In genomic region chr4:112112095-112112494, GRCh38 we compare ENCODE assay signal across 6 cellular contexts. TPM values are rescaled to one million over a fixed set of nuclear protein-coding genes. Genes with fewer than 3 reads are reported as not detected.
DNase-seq lines count a peak whose midpoint lies in the region; ATAC-seq and TF ChIP-seq lines count a peak whose summit lies in the region.
"Not testable (repeated sequence)": the region's sequence is repeated elsewhere in the genome, so short reads cannot be mapped to it uniquely, and the experiment has no call there.

No MANE protein-coding gene starts in this region.

- CTCF ChIA-PET in OCI-LY7 (lab: Charles Lee; ENCODE audit: unreplicated experiment) = not testable (repeated sequence)

- H3K9ac ChIP-seq in BLaER1 = not testable (repeated sequence)

- peaks cover 40% of the 10 kb centered on the region for H3K4me1 ChIP-seq in BLaER1
- not testable (repeated sequence) for H3K4me1 ChIP-seq in GM23338 (ENCODE audit: insufficient read depth); OCI-LY7 (ENCODE audit: insufficient read depth, low read length, poor library complexity, severe bottlenecking)
- peaks cover 16% of the 10 kb centered on the region for H3K4me1 ChIP-seq in lower lobe of right lung

- POLR2A ChIA-PET in OCI-LY7 (lab: Charles Lee) = interaction anchor here (1.3 kb wide), 1 partner anchor 187 kb away, joined by 4 read pairs; no protein-coding TSS in a partner anchor

- H2AFZ ChIP-seq in GM23338 = peak overlapping the region; percentile 58; the same call in 1 of the 2 replicates
- H2AFZ ChIP-seq in OCI-LY7 (ENCODE audit: low read length) = 0 out of 2 replicates have a peak overlapping the region, but pooled peaks have one; percentile 44

- H3K9me2 ChIP-seq in GM23338 (ENCODE audit: insufficient read depth); OCI-LY7 (ENCODE audit: insufficient read depth, low read length): not testable (repeated sequence)

- H3K4me3 Mint-ChIP-seq in GM23338; glutamatergic neuron (ENCODE audit: unreplicated experiment): not testable (repeated sequence)

- H3K27ac ChIP-seq in BLaER1 (0 out of 2 replicates have a peak overlapping the region, but pooled peaks have one; percentile 2), WERI-Rb-1 (peak overlapping the region; percentile 87), lower lobe of right lung (peak overlapping the region; percentile 59)
- not testable (repeated sequence) for H3K27ac ChIP-seq in GM23338 (ENCODE audit: low read depth); OCI-LY7 (ENCODE audit: low read depth, low read length, poor library complexity, severe bottlenecking)

- peaks cover 12% of the 10 kb centered on the region for H3K9me3 ChIP-seq in BLaER1
- not testable (repeated sequence) for H3K9me3 ChIP-seq in OCI-LY7 (ENCODE audit: low read length); WERI-Rb-1 (ENCODE audit: severe bottlenecking); lower lobe of right lung

- H3K4me1 Mint-ChIP-seq in GM23338 = not testable (repeated sequence)
- H3K4me1 Mint-ChIP-seq in glutamatergic neuron (ENCODE audit: low read depth, unreplicated experiment) = peaks cover 13% of the 10 kb centered on the region

- H4K20me1 ChIP-seq in BLaER1; GM23338 (replicated peaks; ENCODE audit: insufficient read depth); OCI-LY7 (ENCODE audit: insufficient read depth, low read length): not testable (repeated sequence)

- not testable (repeated sequence) for ATAC-seq in GM23338, lower lobe of right lung

- H3K27ac Mint-ChIP-seq in GM23338 = not testable (repeated sequence)
- H3K27ac Mint-ChIP-seq in glutamatergic neuron (ENCODE audit: unreplicated experiment) = peak overlapping the region; percentile 45

- not testable (repeated sequence) for H3K36me3 ChIP-seq in BLaER1; GM23338 (ENCODE audit: insufficient read depth); OCI-LY7 (ENCODE audit: insufficient read depth, low read length); WERI-Rb-1; lower lobe of right lung

- not testable (repeated sequence) for H3K79me2 ChIP-seq in GM23338 (replicated peaks; ENCODE audit: insufficient read depth); OCI-LY7 (ENCODE audit: insufficient read depth, low read depth, low read length)

- not testable (repeated sequence) for H3K27me3 Mint-ChIP-seq in GM23338 (ENCODE audit: insufficient read depth, low read depth, poor library complexity); glutamatergic neuron (ENCODE audit: unreplicated experiment)

- not testable (repeated sequence) for TF ChIP-seq CTCF in GM23338 (conservative IDR thresholded peaks at IDR 0.05; ENCODE audit: low read depth in 2 of 2); OCI-LY7 (conservative IDR thresholded peaks at IDR 0.05; ENCODE audit: low read length); WERI-Rb-1 (IDR thresholded peaks at IDR 0.05; ENCODE audit: low read depth, low read length); glutamatergic neuron (IDR thresholded peaks at IDR 0.05; ENCODE audit: partially characterized antibody, unreplicated experiment); lower lobe of right lung (IDR thresholded peaks at IDR 0.05)

- DNase-seq in GM23338 (ENCODE audit: low spot score); OCI-LY7 (ENCODE audit: low spot score); glutamatergic neuron; lower lobe of right lung: not testable (repeated sequence)
- DNase-seq in WERI-Rb-1 = peak; percentile 82

- not testable (repeated sequence) for H3K27me3 ChIP-seq in BLaER1; GM23338 (ENCODE audit: insufficient read depth); WERI-Rb-1 (ENCODE audit: insufficient read depth, low read depth, severe bottlenecking); lower lobe of right lung (ENCODE audit: low read depth)

- H3K4me3 ChIP-seq in BLaER1 (peak overlapping the region; percentile 49), WERI-Rb-1 (ENCODE audit: low read depth, low read length) (peak overlapping the region; percentile 58)
- not testable (repeated sequence) for H3K4me3 ChIP-seq in GM23338; OCI-LY7 (ENCODE audit: low read depth, low read length, poor library complexity, severe bottlenecking); lower lobe of right lung

- not testable (repeated sequence) for BruUV-seq in OCI-LY7 (replicated peaks; lab: Mats Ljungman, UMichigan)

- peak overlapping the region; percentile 50 for H3K4me2 ChIP-seq in BLaER1
- not testable (repeated sequence) for H3K4me2 ChIP-seq in GM23338; OCI-LY7 (ENCODE audit: low read length)

- not testable (repeated sequence) for H3F3A ChIP-seq in GM23338 (replicated peaks; ENCODE audit: low read depth)

- H3K36me3 Mint-ChIP-seq in GM23338 (ENCODE audit: low read depth); glutamatergic neuron (ENCODE audit: unreplicated experiment): not testable (repeated sequence)

- not testable (repeated sequence) for H3K9me3 Mint-ChIP-seq in GM23338; glutamatergic neuron (ENCODE audit: unreplicated experiment)

- intact Hi-C loops in OCI-LY7 (cut with micrococcal nuclease; ENCODE audit: unreplicated experiment); lower lobe of right lung (cut with DNase I): not testable (repeated sequence)

RNA-seq across cellular contexts. Expression of gene FAM241A, which starts 33.2 kb away (rescaled TPM):
- 0.43 and 0.63 TPM in 2 replicates for total RNA-seq in GM23338 (2014; rRNA removed; shearing (Covaris generic))
- polyA plus RNA-seq in GM23338 (2016; fragmentation: Nextera tagmentation; extraction: Ambion mirVana) = 0.58 and 0.66 TPM in 2 replicates
- total RNA-seq in OCI-LY7 (2014; rRNA removed; shearing (Covaris generic)) = 2.1 and 2.5 TPM in 2 replicates
- total RNA-seq in OCI-LY7 (2022) (9.5 and 10.5 TPM in 2 replicates), glutamatergic neuron (ENCODE audit: unreplicated experiment) (1.2 TPM), lower lobe of right lung (5.0 TPM)
